14 cellular contexts compared by ENCODE assay signal in the genomic region with DNA sequence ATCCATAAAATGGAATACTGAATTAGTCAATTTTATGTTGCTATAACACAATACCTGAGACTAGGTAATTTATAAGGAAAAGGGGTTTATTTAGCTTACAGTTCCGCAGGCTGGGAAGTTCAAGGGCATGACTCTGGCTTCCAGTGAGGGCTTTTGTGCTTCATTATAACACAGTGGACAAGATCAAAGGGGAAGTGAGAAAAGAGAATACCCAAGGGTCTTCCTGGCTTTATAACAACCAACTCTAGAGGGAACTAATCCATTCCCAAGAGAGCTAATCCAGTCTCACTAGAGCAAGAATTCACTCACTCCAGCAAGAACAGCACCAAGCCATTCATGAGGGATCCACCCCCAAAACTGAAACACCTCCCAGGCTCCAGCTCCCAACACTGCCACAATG.
"Had no signal": no experiment of that assay in that cellular context is flagged by ENCODE, and none has a peak within 500 bp of the region (broad histone marks: within the 10 kb centered on the region; RNA-seq: fewer than 3 reads in every experiment).

No MANE protein-coding gene starts in this region.

- H3K9me3 Mint-ChIP-seq: endodermal cell had no signal

- H3K4me3 Mint-ChIP-seq: activated naive CD8-positive, alpha-beta T cell treated with anti-CD3 and anti-CD28 coated beads for 36 hours; activated T-cell treated with anti-CD3 and anti-CD28 coated beads, Interleukin-2, amount 50 U/mL, for 4 hours; endodermal cell had no signal

- H3K27ac Mint-ChIP-seq: activated naive CD8-positive, alpha-beta T cell treated with anti-CD3 and anti-CD28 coated beads for 36 hours; endodermal cell had no signal

- DNase-seq: activated CD4-positive, alpha-beta T cell treated with anti-CD3 and anti-CD28 coated beads, Interleukin-2, amount 50 U/mL, for 4 hours; activated CD4-positive, CD25-positive, alpha-beta regulatory T cell; activated gamma-delta T cell; activated naive CD8-positive, alpha-beta T cell treated with anti-CD3 and anti-CD28 coated beads for 36 hours; activated T-cell treated with anti-CD3 and anti-CD28 coated beads, Interleukin-2, amount 50 U/mL, for 4 hours; anterior cingulate cortex; endodermal cell; erythroblast; hippocampal formation; kidney glomerular epithelial cell; mesendoderm; retina; stimulated activated CD4-positive, alpha-beta T cell treated with anti-CD3 and anti-CD28 coated beads, Interleukin-4, amount 100 ng/mL, for 4 hours; uterus had no signal

- H3K27me3 Mint-ChIP-seq: activated naive CD8-positive, alpha-beta T cell treated with anti-CD3 and anti-CD28 coated beads for 36 hours had no signal

- ATAC-seq: activated T-cell treated with anti-CD3 and anti-CD28 coated beads, Interleukin-2, amount 50 U/mL, for 4 hours had no signal
